In the genomic region with DNA sequence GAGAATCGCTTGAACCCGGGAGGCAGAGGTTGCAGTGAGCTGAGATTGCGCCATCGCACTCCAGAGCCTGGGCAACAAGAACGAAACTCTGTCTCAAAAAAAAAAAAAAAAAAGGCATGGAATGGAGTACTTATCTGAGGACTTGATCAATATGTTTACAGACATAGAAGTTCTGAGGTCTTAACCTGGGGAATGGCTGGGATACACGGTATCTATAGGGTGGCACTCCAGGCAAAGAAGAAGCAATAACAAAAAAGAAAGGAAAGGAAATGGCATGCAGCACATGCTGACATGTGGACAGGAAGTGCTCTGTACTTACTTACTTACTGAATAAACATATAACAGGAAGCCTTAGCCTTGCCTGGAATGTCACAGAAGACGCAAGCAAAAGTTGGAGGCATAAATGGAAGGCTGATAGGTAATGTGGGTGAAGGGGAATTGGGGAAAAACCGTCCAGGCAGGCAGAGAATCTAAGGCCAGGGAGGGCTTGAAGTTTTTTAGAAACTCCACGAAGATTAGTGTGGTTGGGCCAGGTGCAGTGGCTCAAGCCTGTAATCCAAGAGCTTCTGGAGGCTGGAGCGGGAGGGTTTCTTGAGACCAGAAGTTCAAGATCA, we compare ENCODE assay signal across 1 cellular context.
TF ChIP-seq lines count a peak whose summit lies in the region.

No MANE protein-coding gene starts in this region.

TF ChIP-seq in GM12878, 131 proteins besides CTCF, POLR2A, EP300 and RAD21 (continued from another document):
- TF ChIP-seq, protein P1, sequence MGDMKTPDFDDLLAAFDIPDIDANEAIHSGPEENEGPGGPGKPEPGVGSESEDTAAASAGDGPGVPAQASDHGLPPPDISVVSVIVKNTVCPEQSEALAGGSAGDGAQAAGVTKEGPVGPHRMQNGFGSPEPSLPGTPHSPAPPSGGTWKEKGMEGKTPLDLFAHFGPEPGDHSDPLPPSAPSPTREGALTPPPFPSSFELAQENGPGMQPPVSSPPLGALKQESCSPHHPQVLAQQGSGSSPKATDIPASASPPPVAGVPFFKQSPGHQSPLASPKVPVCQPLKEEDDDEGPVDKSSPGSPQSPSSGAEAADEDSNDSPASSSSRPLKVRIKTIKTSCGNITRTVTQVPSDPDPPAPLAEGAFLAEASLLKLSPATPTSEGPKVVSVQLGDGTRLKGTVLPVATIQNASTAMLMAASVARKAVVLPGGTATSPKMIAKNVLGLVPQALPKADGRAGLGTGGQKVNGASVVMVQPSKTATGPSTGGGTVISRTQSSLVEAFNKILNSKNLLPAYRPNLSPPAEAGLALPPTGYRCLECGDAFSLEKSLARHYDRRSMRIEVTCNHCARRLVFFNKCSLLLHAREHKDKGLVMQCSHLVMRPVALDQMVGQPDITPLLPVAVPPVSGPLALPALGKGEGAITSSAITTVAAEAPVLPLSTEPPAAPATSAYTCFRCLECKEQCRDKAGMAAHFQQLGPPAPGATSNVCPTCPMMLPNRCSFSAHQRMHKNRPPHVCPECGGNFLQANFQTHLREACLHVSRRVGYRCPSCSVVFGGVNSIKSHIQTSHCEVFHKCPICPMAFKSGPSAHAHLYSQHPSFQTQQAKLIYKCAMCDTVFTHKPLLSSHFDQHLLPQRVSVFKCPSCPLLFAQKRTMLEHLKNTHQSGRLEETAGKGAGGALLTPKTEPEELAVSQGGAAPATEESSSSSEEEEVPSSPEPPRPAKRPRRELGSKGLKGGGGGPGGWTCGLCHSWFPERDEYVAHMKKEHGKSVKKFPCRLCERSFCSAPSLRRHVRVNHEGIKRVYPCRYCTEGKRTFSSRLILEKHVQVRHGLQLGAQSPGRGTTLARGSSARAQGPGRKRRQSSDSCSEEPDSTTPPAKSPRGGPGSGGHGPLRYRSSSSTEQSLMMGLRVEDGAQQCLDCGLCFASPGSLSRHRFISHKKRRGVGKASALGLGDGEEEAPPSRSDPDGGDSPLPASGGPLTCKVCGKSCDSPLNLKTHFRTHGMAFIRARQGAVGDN (IDR thresholded peaks at IDR 0.05), result 0 out of 2 replicates have a peak, but pooled peaks have one; percentile 15
- TF ChIP-seq BCL11A (IDR thresholded peaks at IDR 0.05; ENCODE audit: low read depth, low read length) (no peak), RUNX3 (IDR thresholded peaks at IDR 0.05; ENCODE audit: low read length) (no peak), ASH2L (IDR thresholded peaks at IDR 0.05; ENCODE audit: borderline replicate concordance, low read depth) (no peak), RBBP5 (conservative IDR thresholded peaks at IDR 0.05) (no peak)
- TF ChIP-seq, protein P2, sequence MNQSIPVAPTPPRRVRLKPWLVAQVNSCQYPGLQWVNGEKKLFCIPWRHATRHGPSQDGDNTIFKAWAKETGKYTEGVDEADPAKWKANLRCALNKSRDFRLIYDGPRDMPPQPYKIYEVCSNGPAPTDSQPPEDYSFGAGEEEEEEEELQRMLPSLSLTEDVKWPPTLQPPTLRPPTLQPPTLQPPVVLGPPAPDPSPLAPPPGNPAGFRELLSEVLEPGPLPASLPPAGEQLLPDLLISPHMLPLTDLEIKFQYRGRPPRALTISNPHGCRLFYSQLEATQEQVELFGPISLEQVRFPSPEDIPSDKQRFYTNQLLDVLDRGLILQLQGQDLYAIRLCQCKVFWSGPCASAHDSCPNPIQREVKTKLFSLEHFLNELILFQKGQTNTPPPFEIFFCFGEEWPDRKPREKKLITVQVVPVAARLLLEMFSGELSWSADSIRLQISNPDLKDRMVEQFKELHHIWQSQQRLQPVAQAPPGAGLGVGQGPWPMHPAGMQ (IDR thresholded peaks at IDR 0.05; ENCODE audit: borderline replicate concordance), result no peak
